In the genomic region with DNA sequence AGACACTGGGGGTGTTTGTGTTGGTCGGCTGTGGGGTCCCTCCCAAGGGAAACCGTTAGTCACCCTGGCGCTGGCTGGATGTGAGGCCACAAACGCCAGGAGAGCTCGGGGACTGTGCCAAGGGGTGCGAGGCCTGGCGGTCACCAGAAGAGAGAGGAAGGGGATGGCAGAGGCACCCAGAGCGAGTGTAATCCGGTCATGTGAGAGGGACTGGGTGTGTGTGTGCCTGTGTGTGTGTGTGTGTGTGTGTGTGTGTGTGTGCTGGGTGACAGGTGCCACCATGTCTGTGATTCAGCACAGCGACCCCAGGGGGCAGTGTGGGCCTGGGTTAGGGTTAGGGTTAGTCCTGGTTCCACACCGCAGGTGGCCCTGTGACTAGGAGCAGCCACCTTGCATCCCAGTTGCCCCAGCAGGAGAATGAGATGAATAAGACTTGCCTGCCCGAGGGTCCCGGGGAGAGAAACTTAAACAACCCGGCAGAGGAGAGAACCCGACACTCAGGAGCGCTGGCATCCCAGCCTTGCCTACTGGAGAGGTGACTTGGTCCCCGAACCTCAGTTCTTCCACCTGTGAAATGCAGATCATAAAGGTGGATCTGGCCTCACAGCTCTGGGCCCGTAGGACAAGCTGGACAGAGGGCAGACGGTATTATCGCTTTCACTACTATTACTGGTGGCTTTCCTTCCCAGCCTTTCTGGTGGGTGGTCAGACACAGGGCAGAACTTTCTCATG, we compare ENCODE assay signal across 9 cellular contexts. TPM values are rescaled to one million over a fixed set of nuclear protein-coding genes. Genes with fewer than 3 reads are reported as not detected.
DNase-seq lines count a peak whose midpoint lies in the region; ATAC-seq and TF ChIP-seq lines count a peak whose summit lies in the region.
"Had no signal": no experiment of that assay in that cellular context is flagged by ENCODE, and none has a peak within 500 bp of the region (broad histone marks: within the 10 kb centered on the region; RNA-seq: fewer than 3 reads in every experiment).

No MANE protein-coding gene starts in this region.

- WGBS in heart right ventricle, 2 donors, result 73 to 77% methylated on average over 20 of the region's 20 CpGs
- 75% methylated on average over 20 of the region's 20 CpGs for WGBS in smooth muscle cell (ENCODE audit: low lambda C conversion rate)

- H3K4me1 ChIP-seq in KMS-11 (ENCODE audit: low read depth, poor library complexity, severe bottlenecking) (no peaks in the 10 kb centered on the region), heart right ventricle (peaks cover 19 to 68% (median 30%) of the 10 kb centered on the region in 9 donors), smooth muscle cell (ENCODE audit: low read depth) (peaks cover 12% of the 10 kb centered on the region)

- ATAC-seq in heart right ventricle, result peak; percentile 37 to 76 (median 62)
- ATAC-seq in GM18502 (IDR thresholded peaks at IDR 0.05; ENCODE audit: poor library complexity, unreplicated experiment), result no peak
- no peak for ATAC-seq in GM18498 (IDR thresholded peaks at IDR 0.05; ENCODE audit: unreplicated experiment)

- no peaks in the 10 kb centered on the region for H3K36me3 Mint-ChIP-seq in activated naive CD4-positive, alpha-beta T cell treated with anti-CD3 and anti-CD28 coated beads for 36 hours (ENCODE audit: low read depth)

- H3K9ac ChIP-seq in KMS-11 (no peak overlapping the region), smooth muscle cell (ENCODE audit: low read depth) (no peak overlapping the region)

- H3K27ac ChIP-seq in KMS-11 (no peak overlapping the region), heart right ventricle (peak overlapping the region in 2 of 10 donors; percentile 0 to 81), smooth muscle cell (ENCODE audit: low read depth) (no peak overlapping the region)

- no peaks in the 10 kb centered on the region for H3K9me3 Mint-ChIP-seq in activated naive CD4-positive, alpha-beta T cell treated with anti-CD3 and anti-CD28 coated beads for 36 hours

- no peak overlapping the region for H3K27ac Mint-ChIP-seq in activated naive CD4-positive, alpha-beta T cell treated with anti-CD3 and anti-CD28 coated beads for 36 hours

- H4K20me1 ChIP-seq in KMS-11 (ENCODE audit: insufficient read depth) (no peaks in the 10 kb centered on the region), smooth muscle cell (ENCODE audit: low read depth) (no peaks in the 10 kb centered on the region)

- DNase-seq in D341Med (ENCODE audit: low spot score) (peak; percentile 75), SHP77 treated with DMSO at 0.1 percent for 48 hours (lab: John Stamatoyannopoulos, UW) (peak; percentile 59), heart right ventricle (peak; percentile 78 to 83), smooth muscle cell (lab: John Stamatoyannopoulos, UW; ENCODE audit: unreplicated experiment) (peak; percentile 8)
- DNase-seq in activated naive CD4-positive, alpha-beta T cell treated with anti-CD3 and anti-CD28 coated beads for 36 hours, result peak; percentile 89

- H3K4me2 ChIP-seq in KMS-11, result no peak overlapping the region
- H3K4me2 ChIP-seq in smooth muscle cell, result no peak overlapping the region

- CTCF ChIA-PET in activated naive CD4-positive, alpha-beta T cell treated with anti-CD3 and anti-CD28 coated beads for 36 hours (lab: Charles Lee), result interaction anchor here (0.7 to 3.6 kb wide), 14 partner anchors 15 to 460 kb away, joined by 3 to 16 read pairs (median 4); no protein-coding TSS in a partner anchor

- H3K36me3 ChIP-seq in KMS-11 (ENCODE audit: insufficient read depth) (no peaks in the 10 kb centered on the region), heart right ventricle (no peaks in the 10 kb centered on the region), smooth muscle cell (ENCODE audit: low read depth) (no peaks in the 10 kb centered on the region)

- peaks cover 14% of the 10 kb centered on the region for H3K4me1 Mint-ChIP-seq in activated naive CD4-positive, alpha-beta T cell treated with anti-CD3 and anti-CD28 coated beads for 36 hours (ENCODE audit: low read depth)

- H3K79me2 ChIP-seq in KMS-11 (ENCODE audit: insufficient read depth, low read depth) (no peaks in the 10 kb centered on the region), smooth muscle cell (ENCODE audit: low read depth) (peaks cover 4% of the 10 kb centered on the region)

- TF ChIP-seq CTCF in KMS-11 (conservative IDR thresholded peaks at IDR 0.05; ENCODE audit: low read depth, low read length) (peak; percentile 45; the same call in 1 of the 2 replicates), heart right ventricle (IDR thresholded peaks at IDR 0.05) (peak; percentile 26 to 70 (median 59)), smooth muscle cell (IDR thresholded peaks at IDR 0.05; ENCODE audit: borderline replicate concordance, insufficient read depth, poor library complexity, severe bottlenecking) (peak; percentile 50)

- intact Hi-C loops in activated naive CD4-positive, alpha-beta T cell treated with anti-CD3 and anti-CD28 coated beads for 36 hours (cut with micrococcal nuclease), result loop anchor here (1.0 to 2.0 kb wide), 2 partner anchors 193 to 460 kb away; a partner anchor contains a TSS
- intact Hi-C loops in heart right ventricle (cut with DNase I), result loop anchor here in 8 of 10 donors (1.0 to 5.0 kb wide), 5 partner anchors 49 to 194 kb away; no protein-coding TSS in a partner anchor

- H3K9me3 ChIP-seq in heart right ventricle (no peaks in the 10 kb centered on the region), smooth muscle cell (replicated peaks; ENCODE audit: low read depth) (no peaks in the 10 kb centered on the region)

- H3K27me3 Mint-ChIP-seq in activated naive CD4-positive, alpha-beta T cell treated with anti-CD3 and anti-CD28 coated beads for 36 hours (ENCODE audit: low read depth), result no peaks in the 10 kb centered on the region

- H3K27me3 ChIP-seq in KMS-11 (ENCODE audit: insufficient read depth, low read depth), result peaks cover 92% of the 10 kb centered on the region
- H3K27me3 ChIP-seq in heart right ventricle, result peaks cover 0 to 50% (median 3%) of the 10 kb centered on the region in 7 donors
- no peaks in the 10 kb centered on the region for H3K27me3 ChIP-seq in smooth muscle cell (ENCODE audit: low read depth)

- H3K4me3 Mint-ChIP-seq in activated naive CD4-positive, alpha-beta T cell treated with anti-CD3 and anti-CD28 coated beads for 36 hours, result peak overlapping the region; percentile 10

- H2AFZ ChIP-seq in KMS-11 (ENCODE audit: low read depth) (no peak overlapping the region), smooth muscle cell (ENCODE audit: low read depth) (no peak overlapping the region)

- H3F3A ChIP-seq in smooth muscle cell (ENCODE audit: low read depth), result no peaks in the 10 kb centered on the region

- no peak overlapping the region for H3K4me3 ChIP-seq in KMS-11 (IDR thresholded peaks at IDR 0.05; ENCODE audit: insufficient read depth, low read depth, low read length)
- no peak overlapping the region for H3K4me3 ChIP-seq in heart right ventricle
- H3K4me3 ChIP-seq in smooth muscle cell, result no peak overlapping the region

RNA-seq across cellular contexts. Expression of a gene that starts 1.4 kb away (rescaled TPM):
- total RNA-seq in activated naive CD4-positive, alpha-beta T cell treated with anti-CD3 and anti-CD28 coated beads for 36 hours, result under 1 TPM; 0.14 to 0.17 TPM
- 1 to 10 TPM; 2.0 to 9.1 (median 4.3) TPM for total RNA-seq in heart right ventricle
- 1 to 10 TPM; 4.9 to 7.5 TPM for polyA plus RNA-seq in heart right ventricle
- 8.1 and 8.9 TPM in 2 replicates for total RNA-seq in smooth muscle cell
- polyA plus RNA-seq in smooth muscle cell, result 8.9 and 10.5 TPM in 2 replicates
- total RNA-seq: T-helper 1 cell treated with Interleukin-12 subunit alpha and Interleukin-12 subunit beta and Interleukin-4 antibody, amounts not matched to agents 30 ng/mL and 1 ng/mL, for 36 hours had no signal

RNA-seq across cellular contexts. Expression of a gene that starts 8.3 kb away (rescaled TPM):
- total RNA-seq in activated naive CD4-positive, alpha-beta T cell treated with anti-CD3 and anti-CD28 coated beads for 36 hours, result not detected
- total RNA-seq in heart right ventricle (not detected), smooth muscle cell (not detected in 2 replicates)
- polyA plus RNA-seq in heart right ventricle (not detected), smooth muscle cell (not detected in 2 replicates)
- total RNA-seq: T-helper 1 cell treated with Interleukin-12 subunit alpha and Interleukin-12 subunit beta and Interleukin-4 antibody, amounts not matched to agents 30 ng/mL and 1 ng/mL, for 36 hours had no signal

RNA-seq across cellular contexts. Expression of a gene that starts 54.2 kb away (rescaled TPM):
- under 1 TPM; 0.62 to 0.83 TPM for total RNA-seq in activated naive CD4-positive, alpha-beta T cell treated with anti-CD3 and anti-CD28 coated beads for 36 hours
- total RNA-seq in heart right ventricle (1 to 10 TPM; 1.3 to 7.0 (median 2.2) TPM), smooth muscle cell (12.7 and 13.8 TPM in 2 replicates)
- polyA plus RNA-seq in heart right ventricle (1 to 10 TPM; 4.9 to 5.6 TPM), smooth muscle cell (21.0 and 28.3 TPM in 2 replicates)

Comparison
In these comparisons a context has a peak if more than half of its experiments do, and no peak if none do; other contexts are left out.
1. DNase-seq: peak in every context shown above with its lines; median percentile 89 in activated naive CD4-positive, alpha-beta T cell treated with anti-CD3 and anti-CD28 coated beads for 36 hours; 80 in heart right ventricle; 75 in D341Med; 59 in SHP77 treated with DMSO at 0.1 percent for 48 hours; 8 in smooth muscle cell.
2. ATAC-seq: peak in heart right ventricle (8 of 8); none in GM18502 (single experiment) and GM18498 (single experiment).
3. Peak in every context shown above with its lines, with median percentiles within 50 percentile points of each other: CTCF ChIP-seq.